In the genomic region with DNA sequence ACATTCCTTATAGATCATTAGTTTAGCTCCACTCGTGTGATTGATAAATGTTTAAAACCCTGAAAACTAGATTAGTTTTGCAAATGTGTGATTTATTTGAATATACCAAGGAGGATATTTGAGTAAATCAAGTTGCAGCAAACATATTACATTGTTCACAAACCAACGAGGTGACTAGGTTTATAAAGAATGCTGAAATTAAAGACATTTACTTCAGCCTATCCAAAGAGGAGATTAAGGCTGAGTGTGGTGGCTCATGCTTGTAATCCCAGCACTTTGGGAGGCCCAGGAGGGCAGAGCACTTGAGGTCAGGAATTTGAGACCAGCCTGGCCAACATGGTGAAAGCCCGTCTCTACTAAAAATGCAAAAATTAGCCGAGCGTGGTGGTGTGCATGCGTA, we compare ENCODE assay signal across 26 cellular contexts. TPM values are rescaled to one million over a fixed set of nuclear protein-coding genes. Genes with fewer than 3 reads are reported as not detected.
A peak's percentile ranks its signal among the peaks of the same experiment; 100 is the strongest.
DNase-seq lines count a peak whose midpoint lies in the region; TF ChIP-seq lines count a peak whose summit lies in the region.
"Had no signal": no experiment of that assay in that cellular context is flagged by ENCODE, and none has a peak within 500 bp of the region (broad histone marks: within the 10 kb centered on the region; RNA-seq: fewer than 3 reads in every experiment).

No MANE protein-coding gene starts in this region.

- H3K36me3 ChIP-seq in MG63 = no peaks in the 10 kb centered on the region
- H3K36me3 ChIP-seq: BE2C, SJSA1 had no signal

- peak; percentile 4 for DNase-seq in AG10803 (ENCODE audit: low read depth)
- peak; percentile 15 for DNase-seq in MG63
- peak; percentile 34 for DNase-seq in fibroblast of peridontal ligament (ENCODE audit: extremely low read depth)
- peak; percentile 19 for DNase-seq in renal cortical epithelial cell (ENCODE audit: low read depth)
- no peak for DNase-seq in COLO668 (lab: John Stamatoyannopoulos, UW; ENCODE audit: unreplicated experiment)
- DNase-seq in amniotic stem cell (lab: John Stamatoyannopoulos, UW) = no peak
- DNase-seq in OCI-M2 (lab: John Stamatoyannopoulos, UW; ENCODE audit: unreplicated experiment) = no peak
- DNase-seq in activated CD4-positive, alpha-beta T cell treated with anti-CD3 and anti-CD28 coated beads for 1 hour = no peak
- DNase-seq: BE2C; Calu3; CD8-positive, alpha-beta memory T cell; DMS79 treated with DMSO at 0.1 percent for 48 hours; H9; NCI-H1092 treated with DMSO at 0.1 percent for 48 hours; NCI-H1436; NCI-H187; NCI-H2171 treated with DMSO at 0.1 percent for 48 hours; NCI-H345; NCI-H510A treated with DMSO at 0.1 percent for 48 hours; NCI-H774; NK-92 treated with Interleukin-12 subunit alpha and Interleukin-12 subunit beta, amount 100 ng/mL, for 24 hours; PC-9 had no signal

- TF ChIP-seq CTCF in AG10803 (conservative IDR thresholded peaks at IDR 0.05; ENCODE audit: low read length) = no peak

- H3K9me3 ChIP-seq in MG63 = 0 out of 2 replicates have a peak, but pooled peaks cover 5% of the 10 kb centered on the region
- H3K9me3 ChIP-seq: BE2C, SJSA1 had no signal

- H3K4me3 ChIP-seq in AG10803 (ENCODE audit: low read length) (no peak overlapping the region), MG63 (no peak overlapping the region)
- H3K4me3 ChIP-seq: GM23338, PC-9, SJSA1 had no signal

- no peaks in the 10 kb centered on the region for H3K27me3 ChIP-seq in MG63
- H3K27me3 ChIP-seq: BE2C, SJSA1 had no signal

RNA-seq across cellular contexts. Expression of gene VTCN1, which starts 34.1 kb away (rescaled TPM):
- total RNA-seq in MG63 (2014; rRNA removed; shearing (Covaris generic); ENCODE audit: low replicate concordance) = 0.82 TPM in 1 of 2 replicates, not detected in the other
- 16.3 and 19.9 TPM in 2 replicates for total RNA-seq in renal cortical epithelial cell
- total RNA-seq: CD8-positive, alpha-beta memory T cell; GM23338; Right ventricle myocardium inferior; RPMI7951; SJSA1 had no signal

RNA-seq across cellular contexts. Expression of gene TRIM45, which starts 55.0 kb away (rescaled TPM):
- 3.0 and 15.2 TPM in 2 replicates for total RNA-seq in MG63 (2014; rRNA removed; shearing (Covaris generic); ENCODE audit: low replicate concordance)
- 1.2 and 7.1 TPM in 2 replicates for total RNA-seq in renal cortical epithelial cell

Comparison
In these comparisons a context has a peak if more than half of its experiments do, and no peak if none do; other contexts are left out.
1. DNase-seq: peak in AG10803 (single experiment), MG63 (single experiment), fibroblast of peridontal ligament (single experiment) and renal cortical epithelial cell (single experiment); none in COLO668 (single experiment), amniotic stem cell (single experiment), OCI-M2 (single experiment) and activated CD4-positive, alpha-beta T cell treated with anti-CD3 and anti-CD28 coated beads for 1 hour (single experiment).